Comparison of ENCODE assay signal across 2 cellular contexts in the genomic region with DNA sequence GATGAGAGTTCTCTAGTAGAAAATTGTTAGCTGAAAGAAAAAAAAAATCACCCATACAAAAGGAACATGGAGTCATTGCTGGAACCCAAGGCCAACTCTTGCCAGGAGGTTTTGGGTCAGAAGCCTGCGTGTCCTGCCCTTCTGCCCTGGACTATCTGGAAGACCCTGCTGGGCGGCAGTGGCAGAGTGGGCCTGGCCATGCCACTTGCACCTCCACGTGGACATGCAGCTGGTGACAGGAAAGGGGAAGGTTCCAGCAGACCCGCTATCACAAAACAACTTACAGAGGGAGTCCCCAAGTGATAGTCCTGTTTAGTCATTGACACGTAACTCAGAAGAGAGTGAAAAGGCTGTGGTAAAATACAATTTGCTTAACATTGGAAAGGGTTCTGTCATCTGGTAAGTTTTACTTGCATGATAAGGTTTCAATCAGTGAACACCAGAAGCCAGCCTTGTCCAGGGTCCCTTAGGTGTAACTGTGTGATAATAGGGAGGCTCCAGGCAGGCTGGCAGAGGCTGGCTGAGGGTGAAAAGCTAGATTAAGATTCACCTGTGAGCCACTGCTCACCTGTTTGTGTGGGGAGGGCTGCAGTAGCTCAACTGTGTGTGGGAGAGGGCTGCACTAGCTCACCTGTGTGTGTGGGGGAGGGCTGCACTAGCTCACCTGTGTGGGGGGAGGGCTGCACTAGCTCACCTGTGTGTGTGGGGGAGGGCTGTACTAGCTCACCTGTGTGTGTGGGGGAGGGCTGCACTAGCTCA.
TF ChIP-seq lines count a peak whose summit lies in the region.

No MANE protein-coding gene starts in this region.

TF ChIP-seq in H1, 55 proteins besides CTCF, POLR2A, EP300 and RAD21 (continues in another document):
- TF ChIP-seq CHD7 (IDR thresholded peaks at IDR 0.05; ENCODE audit: insufficient replicate concordance, low read length): no peak
- no peak for TF ChIP-seq TBP (IDR thresholded peaks at IDR 0.05; ENCODE audit: low read depth, low read length)
- no peak for TF ChIP-seq MAFK (IDR thresholded peaks at IDR 0.05; ENCODE audit: low read depth, low read length)
- no peak for TF ChIP-seq NANOG (IDR thresholded peaks at IDR 0.05; ENCODE audit: insufficient read depth, low read depth, low read length, poor library complexity, severe bottlenecking)
- TF ChIP-seq EZH2 (IDR thresholded peaks at IDR 0.05; ENCODE audit: low read depth, low read length, severe bottlenecking): no peak
- no peak for TF ChIP-seq JUND (IDR thresholded peaks at IDR 0.05; ENCODE audit: low read length)
- no peak for TF ChIP-seq ATF3 (IDR thresholded peaks at IDR 0.05; ENCODE audit: insufficient read depth, low read depth, low read length)
- TF ChIP-seq KDM4A (IDR thresholded peaks at IDR 0.05; ENCODE audit: low read depth, low read length, severe bottlenecking): no peak
- TF ChIP-seq BACH1 (IDR thresholded peaks at IDR 0.05; ENCODE audit: low read length): no peak
- TF ChIP-seq JUN (IDR thresholded peaks at IDR 0.05; ENCODE audit: low read depth, low read length): no peak
- no peak for TF ChIP-seq CHD1 (IDR thresholded peaks at IDR 0.05; ENCODE audit: low read depth, low read length)
- TF ChIP-seq ASH2L (IDR thresholded peaks at IDR 0.05; ENCODE audit: low read length): no peak
- no peak for TF ChIP-seq KDM5A (IDR thresholded peaks at IDR 0.05; ENCODE audit: low read length)
- no peak for TF ChIP-seq SP1 (IDR thresholded peaks at IDR 0.05; ENCODE audit: low read depth, low read length)
- TF ChIP-seq POU5F1 (IDR thresholded peaks at IDR 0.05; ENCODE audit: low read depth, low read length): no peak
- no peak for TF ChIP-seq HDAC2 (IDR thresholded peaks at IDR 0.05; ENCODE audit: borderline replicate concordance in 1 of 2, low read depth in 2 of 2, low read length in 2 of 2)
- TF ChIP-seq RNF2 (IDR thresholded peaks at IDR 0.05; ENCODE audit: borderline replicate concordance, low read depth, low read length, missing control alignments, poor library complexity, severe bottlenecking): no peak

TF ChIP-seq in HepG2, 621 proteins besides CTCF, POLR2A, EP300 and RAD21:
- no peak for TF ChIP-seq SAP130 (CRISPR knock-in tag; IDR thresholded peaks at IDR 0.05; ENCODE audit: low read depth)
- no peak for TF ChIP-seq ZNF503 (CRISPR knock-in tag; IDR thresholded peaks at IDR 0.05)
- TF ChIP-seq ZBTB7B (CRISPR knock-in tag; IDR thresholded peaks at IDR 0.05): no peak
- no peak for TF ChIP-seq TMF1 (CRISPR knock-in tag; IDR thresholded peaks at IDR 0.05; ENCODE audit: low read depth)
- no peak for TF ChIP-seq ZNF362 (CRISPR knock-in tag; IDR thresholded peaks at IDR 0.05; ENCODE audit: borderline replicate concordance)
- TF ChIP-seq, protein P1, sequence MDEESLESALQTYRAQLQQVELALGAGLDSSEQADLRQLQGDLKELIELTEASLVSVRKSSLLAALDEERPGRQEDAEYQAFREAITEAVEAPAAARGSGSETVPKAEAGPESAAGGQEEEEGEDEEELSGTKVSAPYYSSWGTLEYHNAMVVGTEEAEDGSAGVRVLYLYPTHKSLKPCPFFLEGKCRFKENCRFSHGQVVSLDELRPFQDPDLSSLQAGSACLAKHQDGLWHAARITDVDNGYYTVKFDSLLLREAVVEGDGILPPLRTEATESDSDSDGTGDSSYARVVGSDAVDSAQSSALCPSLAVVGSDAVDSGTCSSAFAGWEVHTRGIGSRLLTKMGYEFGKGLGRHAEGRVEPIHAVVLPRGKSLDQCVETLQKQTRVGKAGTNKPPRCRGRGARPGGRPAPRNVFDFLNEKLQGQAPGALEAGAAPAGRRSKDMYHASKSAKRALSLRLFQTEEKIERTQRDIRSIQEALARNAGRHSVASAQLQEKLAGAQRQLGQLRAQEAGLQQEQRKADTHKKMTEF (CRISPR knock-in tag; IDR thresholded peaks at IDR 0.05): no peak
TF ChIP-seq in HepG2: peak in this region for 0.
